In genomic region chr13:99740261-99740979, GRCh38 we compare ENCODE assay signal across 14 cellular contexts.
"Had no signal": no experiment of that assay in that cellular context is flagged by ENCODE, and none has a peak within 500 bp of the region (broad histone marks: within the 10 kb centered on the region; RNA-seq: fewer than 3 reads in every experiment).

No MANE protein-coding gene starts in this region.

- H3K27ac Mint-ChIP-seq: activated CD4-positive, alpha-beta memory T cell treated with anti-CD3 and anti-CD28 coated beads for 36 hours; activated naive CD8-positive, alpha-beta T cell treated with anti-CD3 and anti-CD28 coated beads, Interleukin-2, amount 50 U/mL, for 24 hours; activated T-helper 1 cell treated with anti-CD3 and anti-CD28 coated beads, Interleukin-12 subunit alpha, Interleukin-12 subunit beta, Interleukin-2, Interleukin-4 antibody, amounts not matched to agents 30 ng/mL and 10 ng/mL and 1 ng/mL, durations not matched to agents 14 hours and 24 hours and 36 hours had no signal

- H3K27me3 Mint-ChIP-seq: activated CD4-positive, alpha-beta memory T cell treated with anti-CD3 and anti-CD28 coated beads for 36 hours; activated naive CD8-positive, alpha-beta T cell treated with anti-CD3 and anti-CD28 coated beads, Interleukin-2, amount 50 U/mL, for 24 hours had no signal

- H3K9me3 Mint-ChIP-seq: activated CD4-positive, alpha-beta memory T cell treated with anti-CD3 and anti-CD28 coated beads for 36 hours; activated naive CD8-positive, alpha-beta T cell treated with anti-CD3 and anti-CD28 coated beads, Interleukin-2, amount 50 U/mL, for 24 hours; activated T-helper 1 cell treated with anti-CD3 and anti-CD28 coated beads, Interleukin-12 subunit alpha, Interleukin-12 subunit beta, Interleukin-2, Interleukin-4 antibody, amounts not matched to agents 30 ng/mL and 10 ng/mL and 1 ng/mL, durations not matched to agents 14 hours and 24 hours and 36 hours had no signal

- H3K36me3 ChIP-seq: gastrocnemius medialis, heart right ventricle, ovary, stomach, thoracic aorta had no signal

- H3K9me3 ChIP-seq: gastrocnemius medialis, heart right ventricle, ovary, stomach, thoracic aorta had no signal

- DNase-seq: activated CD4-positive, alpha-beta memory T cell treated with anti-CD3 and anti-CD28 coated beads for 36 hours; activated CD4-positive, CD25-positive, alpha-beta regulatory T cell treated with anti-CD3 and anti-CD28 coated beads, Interleukin-2, amount 50 U/mL, for 72 hours; activated naive CD4-positive, alpha-beta T cell; activated naive CD8-positive, alpha-beta T cell treated with anti-CD3 and anti-CD28 coated beads, Interleukin-2, amount 50 U/mL, for 24 hours; gastrocnemius medialis; heart right ventricle; left ventricle myocardium superior; mesenchymal stem cell; ovary; stimulated activated CD4-positive, alpha-beta T cell treated with anti-CD3 and anti-CD28 coated beads, Interleukin-15, amount 100 ng/mL, for 24 hours; stimulated activated CD4-positive, alpha-beta T cell treated with anti-CD3 and anti-CD28 coated beads, Interleukin-4, amount 100 ng/mL, for 4 hours; stomach had no signal

- H3K4me3 Mint-ChIP-seq: activated CD4-positive, alpha-beta memory T cell treated with anti-CD3 and anti-CD28 coated beads for 36 hours; activated naive CD8-positive, alpha-beta T cell treated with anti-CD3 and anti-CD28 coated beads, Interleukin-2, amount 50 U/mL, for 24 hours; activated T-helper 1 cell treated with anti-CD3 and anti-CD28 coated beads, Interleukin-12 subunit alpha, Interleukin-12 subunit beta, Interleukin-2, Interleukin-4 antibody, amounts not matched to agents 30 ng/mL and 10 ng/mL and 1 ng/mL, durations not matched to agents 14 hours and 24 hours and 36 hours had no signal

- H3K36me3 Mint-ChIP-seq: activated CD4-positive, alpha-beta memory T cell treated with anti-CD3 and anti-CD28 coated beads for 36 hours had no signal

- H3K4me3 ChIP-seq: gastrocnemius medialis, heart right ventricle, ovary, stomach, thoracic aorta had no signal

- H3K27me3 ChIP-seq: gastrocnemius medialis, heart right ventricle, ovary, stomach had no signal

- ATAC-seq: activated naive CD8-positive, alpha-beta T cell treated with anti-CD3 and anti-CD28 coated beads, Interleukin-2, amount 50 U/mL, for 24 hours; gastrocnemius medialis; heart right ventricle; left ventricle myocardium superior had no signal

- H3K27ac ChIP-seq: gastrocnemius medialis, heart right ventricle, ovary, stomach, thoracic aorta had no signal
